29 cellular contexts compared by ENCODE assay signal in the genomic region with DNA sequence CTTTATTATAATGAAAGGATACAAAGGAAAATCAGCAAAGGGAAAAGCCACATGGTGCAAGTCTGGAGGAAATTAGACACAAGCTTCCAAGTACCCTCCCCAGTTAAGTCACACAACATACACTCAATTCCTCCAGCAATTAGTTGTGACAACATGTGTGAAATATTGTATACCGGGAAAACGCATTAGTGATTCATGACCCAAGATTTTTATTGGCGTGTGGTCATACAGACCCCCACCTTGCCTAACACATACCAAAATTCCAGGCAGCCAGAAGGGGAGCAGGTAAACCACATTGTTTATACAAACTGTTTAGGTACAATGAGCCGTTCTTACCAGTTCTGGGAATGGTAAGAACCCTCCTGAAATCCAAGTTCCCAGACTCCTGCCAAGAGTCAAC.
"Had no signal": no experiment of that assay in that cellular context is flagged by ENCODE, and none has a peak within 500 bp of the region (broad histone marks: within the 10 kb centered on the region; RNA-seq: fewer than 3 reads in every experiment).

No MANE protein-coding gene starts in this region.

- H3K9me3 ChIP-seq: colonic mucosa had no signal

- H3K4me3 ChIP-seq: adrenal gland, body of pancreas, cardiac muscle cell, colonic mucosa had no signal

- H3K27me3 ChIP-seq: adrenal gland, body of pancreas, cardiac muscle cell, colonic mucosa had no signal

- ATAC-seq: activated CD8-positive, alpha-beta T cell treated with anti-CD3 and anti-CD28 coated beads for 36 hours; activated naive CD8-positive, alpha-beta T cell treated with anti-CD3 and anti-CD28 coated beads, Interleukin-2, amount 50 U/mL, for 24 hours; activated T-cell treated with anti-CD3 and anti-CD28 coated beads, Interleukin-2, amount 50 U/mL, for 4 hours; activated T-helper 17 cell treated with anti-CD3 and anti-CD28 coated beads, Interleukin-2, amount 50 U/mL, for 72 hours; body of pancreas; esophagus mucosa had no signal

- FAIRE-seq: endometrium, frontal cortex had no signal

- H3K27ac ChIP-seq: adrenal gland, body of pancreas, cardiac muscle cell, colonic mucosa had no signal

- DNase-seq: activated CD4-positive, alpha-beta T cell treated with anti-CD3 and anti-CD28 coated beads for 1 hour; activated CD4-positive, alpha-beta T cell treated with anti-CD3 and anti-CD28 coated beads for 4 hours; activated CD4-positive, alpha-beta T cell treated with anti-CD3 and anti-CD28 coated beads, Interleukin-2, amount 10 ng/mL, durations not matched to agents 7 days and 5 days; activated CD4-positive, alpha-beta T cell treated with anti-CD3 and anti-CD28 coated beads, Interleukin-2, amount 50 U/mL, for 48 hours; activated CD8-positive, alpha-beta memory T cell treated with anti-CD3 and anti-CD28 coated beads for 24 hours; activated CD8-positive, alpha-beta T cell treated with anti-CD3 and anti-CD28 coated beads for 36 hours; activated effector memory CD4-positive, alpha-beta T cell treated with Interleukin-2 at 50 U/mL for 16 hours; activated gamma-delta T cell treated with Interleukin-2 at 50 U/mL for 16 hours; activated naive CD4-positive, alpha-beta T cell treated with Interleukin-2 at 50 U/mL for 16 hours; activated naive CD8-positive, alpha-beta T cell treated with anti-CD3 and anti-CD28 coated beads for 36 hours; activated naive CD8-positive, alpha-beta T cell treated with anti-CD3 and anti-CD28 coated beads, Interleukin-2, amount 50 U/mL, for 24 hours; activated T-cell treated with anti-CD3 and anti-CD28 coated beads, Interleukin-2, amount 50 U/mL, for 4 hours; adrenal gland; amygdala; aorta; body of pancreas; central memory CD4-positive, alpha-beta T cell; cerebellar nuclear complex; colonic mucosa; effector CD8-positive, alpha-beta T cell; foreskin fibroblast; head of caudate nucleus; hippocampal formation; T-helper 2 cell had no signal

- H3K36me3 ChIP-seq: adrenal gland, colonic mucosa had no signal

- H3K4me1 ChIP-seq: adrenal gland, body of pancreas, colonic mucosa had no signal
